Comparison of ENCODE assay signal across 1 cellular context in genomic region chr19:15320118-15320517, GRCh38.
TF ChIP-seq lines count a peak whose summit lies in the region.

No MANE protein-coding gene starts in this region.

TF ChIP-seq in WTC11, 78 proteins besides CTCF, POLR2A, EP300 and RAD21 (continued from another document):
- no peak for TF ChIP-seq AFF4 (CRISPR knock-in tag; IDR thresholded peaks at IDR 0.05; ENCODE audit: borderline replicate concordance)
